ENCODE assay signal across 3 cellular contexts in genomic region chr2:98394595-98395153, GRCh38.
TF ChIP-seq lines count a peak whose summit lies in the region.

No MANE protein-coding gene starts in this region.

TF ChIP-seq in GM23338, 12 proteins besides CTCF, POLR2A, EP300 and RAD21 (continues in another document):
- no peak for TF ChIP-seq ZNF462 (CRISPR knock-in tag; IDR thresholded peaks at IDR 0.05)
- TF ChIP-seq ZNF114 (CRISPR knock-in tag; IDR thresholded peaks at IDR 0.05), result no peak

TF ChIP-seq in IMR-90, 13 proteins besides CTCF, POLR2A, EP300 and RAD21:
- TF ChIP-seq CEBPB (IDR thresholded peaks at IDR 0.05; ENCODE audit: low read depth, low read length) (no peak), MXI1 (IDR thresholded peaks at IDR 0.05; ENCODE audit: borderline replicate concordance, low read depth, low read length) (no peak), CHD1 (IDR thresholded peaks at IDR 0.05; ENCODE audit: low read depth, low read length) (no peak), BHLHE40 (IDR thresholded peaks at IDR 0.05; ENCODE audit: low read depth, low read length) (no peak), NFE2L2 (IDR thresholded peaks at IDR 0.05; ENCODE audit: low read depth, low read length) (no peak), MAFK (IDR thresholded peaks at IDR 0.05; ENCODE audit: low read depth, low read length) (no peak), RCOR1 (IDR thresholded peaks at IDR 0.05; ENCODE audit: insufficient replicate concordance, low read length) (no peak), USF2 (IDR thresholded peaks at IDR 0.05; ENCODE audit: low read depth, low read length) (no peak), SMC3 (IDR thresholded peaks at IDR 0.05; ENCODE audit: low read depth, low read length) (no peak), FOS (IDR thresholded peaks at IDR 0.05; ENCODE audit: low read depth, low read length) (no peak), RFX5 (IDR thresholded peaks at IDR 0.05; ENCODE audit: low read depth, low read length) (no peak), ELK1 (IDR thresholded peaks at IDR 0.05; ENCODE audit: borderline replicate concordance, low read depth, low read length) (no peak), MAZ (IDR thresholded peaks at IDR 0.05; ENCODE audit: borderline replicate concordance, low read depth, low read length) (no peak)

TF ChIP-seq in H1, 55 proteins besides CTCF, POLR2A, EP300 and RAD21:
- TF ChIP-seq NRF1 (IDR thresholded peaks at IDR 0.05; ENCODE audit: low read depth, low read length) (no peak), E2F6 (IDR thresholded peaks at IDR 0.05) (no peak), TCF12 (IDR thresholded peaks at IDR 0.05; ENCODE audit: low read depth, low read length) (no peak), SP1 (IDR thresholded peaks at IDR 0.05; ENCODE audit: low read depth, low read length) (no peak), MAX (IDR thresholded peaks at IDR 0.05) (no peak), TAF7 (optimal IDR thresholded peaks at IDR 0.05; ENCODE audit: borderline replicate concordance, low read depth, low read length) (no peak), POLR2AphosphoS5 (IDR thresholded peaks at IDR 0.05; ENCODE audit: low read depth, low read length) (no peak), RXRA (IDR thresholded peaks at IDR 0.05; ENCODE audit: insufficient read depth, low read depth, low read length) (no peak), GTF2F1 (IDR thresholded peaks at IDR 0.05; ENCODE audit: borderline replicate concordance, low read depth, low read length) (no peak)
- TF ChIP-seq, protein P1, sequence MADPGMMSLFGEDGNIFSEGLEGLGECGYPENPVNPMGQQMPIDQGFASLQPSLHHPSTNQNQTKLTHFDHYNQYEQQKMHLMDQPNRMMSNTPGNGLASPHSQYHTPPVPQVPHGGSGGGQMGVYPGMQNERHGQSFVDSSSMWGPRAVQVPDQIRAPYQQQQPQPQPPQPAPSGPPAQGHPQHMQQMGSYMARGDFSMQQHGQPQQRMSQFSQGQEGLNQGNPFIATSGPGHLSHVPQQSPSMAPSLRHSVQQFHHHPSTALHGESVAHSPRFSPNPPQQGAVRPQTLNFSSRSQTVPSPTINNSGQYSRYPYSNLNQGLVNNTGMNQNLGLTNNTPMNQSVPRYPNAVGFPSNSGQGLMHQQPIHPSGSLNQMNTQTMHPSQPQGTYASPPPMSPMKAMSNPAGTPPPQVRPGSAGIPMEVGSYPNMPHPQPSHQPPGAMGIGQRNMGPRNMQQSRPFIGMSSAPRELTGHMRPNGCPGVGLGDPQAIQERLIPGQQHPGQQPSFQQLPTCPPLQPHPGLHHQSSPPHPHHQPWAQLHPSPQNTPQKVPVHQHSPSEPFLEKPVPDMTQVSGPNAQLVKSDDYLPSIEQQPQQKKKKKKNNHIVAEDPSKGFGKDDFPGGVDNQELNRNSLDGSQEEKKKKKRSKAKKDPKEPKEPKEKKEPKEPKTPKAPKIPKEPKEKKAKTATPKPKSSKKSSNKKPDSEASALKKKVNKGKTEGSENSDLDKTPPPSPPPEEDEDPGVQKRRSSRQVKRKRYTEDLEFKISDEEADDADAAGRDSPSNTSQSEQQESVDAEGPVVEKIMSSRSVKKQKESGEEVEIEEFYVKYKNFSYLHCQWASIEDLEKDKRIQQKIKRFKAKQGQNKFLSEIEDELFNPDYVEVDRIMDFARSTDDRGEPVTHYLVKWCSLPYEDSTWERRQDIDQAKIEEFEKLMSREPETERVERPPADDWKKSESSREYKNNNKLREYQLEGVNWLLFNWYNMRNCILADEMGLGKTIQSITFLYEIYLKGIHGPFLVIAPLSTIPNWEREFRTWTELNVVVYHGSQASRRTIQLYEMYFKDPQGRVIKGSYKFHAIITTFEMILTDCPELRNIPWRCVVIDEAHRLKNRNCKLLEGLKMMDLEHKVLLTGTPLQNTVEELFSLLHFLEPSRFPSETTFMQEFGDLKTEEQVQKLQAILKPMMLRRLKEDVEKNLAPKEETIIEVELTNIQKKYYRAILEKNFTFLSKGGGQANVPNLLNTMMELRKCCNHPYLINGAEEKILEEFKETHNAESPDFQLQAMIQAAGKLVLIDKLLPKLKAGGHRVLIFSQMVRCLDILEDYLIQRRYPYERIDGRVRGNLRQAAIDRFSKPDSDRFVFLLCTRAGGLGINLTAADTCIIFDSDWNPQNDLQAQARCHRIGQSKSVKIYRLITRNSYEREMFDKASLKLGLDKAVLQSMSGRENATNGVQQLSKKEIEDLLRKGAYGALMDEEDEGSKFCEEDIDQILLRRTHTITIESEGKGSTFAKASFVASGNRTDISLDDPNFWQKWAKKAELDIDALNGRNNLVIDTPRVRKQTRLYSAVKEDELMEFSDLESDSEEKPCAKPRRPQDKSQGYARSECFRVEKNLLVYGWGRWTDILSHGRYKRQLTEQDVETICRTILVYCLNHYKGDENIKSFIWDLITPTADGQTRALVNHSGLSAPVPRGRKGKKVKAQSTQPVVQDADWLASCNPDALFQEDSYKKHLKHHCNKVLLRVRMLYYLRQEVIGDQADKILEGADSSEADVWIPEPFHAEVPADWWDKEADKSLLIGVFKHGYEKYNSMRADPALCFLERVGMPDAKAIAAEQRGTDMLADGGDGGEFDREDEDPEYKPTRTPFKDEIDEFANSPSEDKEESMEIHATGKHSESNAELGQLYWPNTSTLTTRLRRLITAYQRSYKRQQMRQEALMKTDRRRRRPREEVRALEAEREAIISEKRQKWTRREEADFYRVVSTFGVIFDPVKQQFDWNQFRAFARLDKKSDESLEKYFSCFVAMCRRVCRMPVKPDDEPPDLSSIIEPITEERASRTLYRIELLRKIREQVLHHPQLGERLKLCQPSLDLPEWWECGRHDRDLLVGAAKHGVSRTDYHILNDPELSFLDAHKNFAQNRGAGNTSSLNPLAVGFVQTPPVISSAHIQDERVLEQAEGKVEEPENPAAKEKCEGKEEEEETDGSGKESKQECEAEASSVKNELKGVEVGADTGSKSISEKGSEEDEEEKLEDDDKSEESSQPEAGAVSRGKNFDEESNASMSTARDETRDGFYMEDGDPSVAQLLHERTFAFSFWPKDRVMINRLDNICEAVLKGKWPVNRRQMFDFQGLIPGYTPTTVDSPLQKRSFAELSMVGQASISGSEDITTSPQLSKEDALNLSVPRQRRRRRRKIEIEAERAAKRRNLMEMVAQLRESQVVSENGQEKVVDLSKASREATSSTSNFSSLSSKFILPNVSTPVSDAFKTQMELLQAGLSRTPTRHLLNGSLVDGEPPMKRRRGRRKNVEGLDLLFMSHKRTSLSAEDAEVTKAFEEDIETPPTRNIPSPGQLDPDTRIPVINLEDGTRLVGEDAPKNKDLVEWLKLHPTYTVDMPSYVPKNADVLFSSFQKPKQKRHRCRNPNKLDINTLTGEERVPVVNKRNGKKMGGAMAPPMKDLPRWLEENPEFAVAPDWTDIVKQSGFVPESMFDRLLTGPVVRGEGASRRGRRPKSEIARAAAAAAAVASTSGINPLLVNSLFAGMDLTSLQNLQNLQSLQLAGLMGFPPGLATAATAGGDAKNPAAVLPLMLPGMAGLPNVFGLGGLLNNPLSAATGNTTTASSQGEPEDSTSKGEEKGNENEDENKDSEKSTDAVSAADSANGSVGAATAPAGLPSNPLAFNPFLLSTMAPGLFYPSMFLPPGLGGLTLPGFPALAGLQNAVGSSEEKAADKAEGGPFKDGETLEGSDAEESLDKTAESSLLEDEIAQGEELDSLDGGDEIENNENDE (IDR thresholded peaks at IDR 0.05; ENCODE audit: insufficient replicate concordance, low read length), result no peak
- TF ChIP-seq, protein P2, sequence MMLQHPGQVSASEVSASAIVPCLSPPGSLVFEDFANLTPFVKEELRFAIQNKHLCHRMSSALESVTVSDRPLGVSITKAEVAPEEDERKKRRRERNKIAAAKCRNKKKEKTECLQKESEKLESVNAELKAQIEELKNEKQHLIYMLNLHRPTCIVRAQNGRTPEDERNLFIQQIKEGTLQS (IDR thresholded peaks at IDR 0.05; ENCODE audit: insufficient read depth, low read depth, low read length), result no peak
TF ChIP-seq in H1: peak in this region for 0.
